ENCODE assay signal across 9 cellular contexts in genomic region chr3:12948891-12949711, GRCh38.
DNase-seq lines count a peak whose midpoint lies in the region; ATAC-seq and TF ChIP-seq lines count a peak whose summit lies in the region.
"Had no signal": no experiment of that assay in that cellular context is flagged by ENCODE, and none has a peak within 500 bp of the region (broad histone marks: within the 10 kb centered on the region; RNA-seq: fewer than 3 reads in every experiment).

No MANE protein-coding gene starts in this region.

- TF ChIP-seq CTCF in tibial artery (IDR thresholded peaks at IDR 0.05) = no peak

- no peaks in the 10 kb centered on the region for H3K27me3 ChIP-seq in tibial artery

- no peaks in the 10 kb centered on the region for H3K9me3 Mint-ChIP-seq in activated CD4-positive, alpha-beta memory T cell treated with anti-CD3 and anti-CD28 coated beads for 36 hours

- no peaks in the 10 kb centered on the region for H3K9me3 ChIP-seq in tibial artery

- H3K4me1 ChIP-seq in tibial artery = peaks cover 3 to 99% (median 92%) of the 10 kb centered on the region in 4 donors

- intact Hi-C loops in activated CD4-positive, alpha-beta memory T cell treated with anti-CD3 and anti-CD28 coated beads for 36 hours (cut with micrococcal nuclease) = loop anchor here (1.0 kb wide), 2 partner anchors 14 to 46 kb away; no protein-coding TSS in a partner anchor
- intact Hi-C loops in tibial artery (cut with DNase I; ENCODE audit: low total_unique reads) = no loop called here

- ATAC-seq in HG03095 (IDR thresholded peaks at IDR 0.05; ENCODE audit: unreplicated experiment) = peak; percentile 50

- H3K27me3 Mint-ChIP-seq in activated CD4-positive, alpha-beta memory T cell treated with anti-CD3 and anti-CD28 coated beads for 36 hours = no peaks in the 10 kb centered on the region

- H3K36me3 Mint-ChIP-seq in activated CD4-positive, alpha-beta memory T cell treated with anti-CD3 and anti-CD28 coated beads for 36 hours = no peaks in the 10 kb centered on the region

- DNase-seq in activated CD4-positive, alpha-beta T cell treated with anti-CD3 and anti-CD28 coated beads for 48 hours = peak; percentile 65
- DNase-seq in activated CD4-positive, alpha-beta T cell treated with anti-CD3 and anti-CD28 coated beads for 1 hour = no peak
- peak; percentile 70 for DNase-seq in activated CD4-positive, alpha-beta memory T cell treated with anti-CD3 and anti-CD28 coated beads for 36 hours
- DNase-seq in glomerular visceral epithelial cell (ENCODE audit: extremely low spot score) = peak; percentile 21
- DNase-seq in tibial artery = peak in 1 of 2 donors; percentile 45
- DNase-seq in SIG-M5 treated with dmso at 0.1 percent for 504 hours (lab: John Stamatoyannopoulos, UW; ENCODE audit: unreplicated experiment) = no peak
- DNase-seq in NCI-H1930 (lab: John Stamatoyannopoulos, UW) = no peak

- peak overlapping the region; percentile 27 for H3K4me3 Mint-ChIP-seq in activated CD4-positive, alpha-beta memory T cell treated with anti-CD3 and anti-CD28 coated beads for 36 hours

- no peak overlapping the region for H3K4me3 ChIP-seq in tibial artery

- no peaks in the 10 kb centered on the region for H3K36me3 ChIP-seq in tibial artery

- peaks cover 54% of the 10 kb centered on the region for H3K4me1 Mint-ChIP-seq in activated CD4-positive, alpha-beta memory T cell treated with anti-CD3 and anti-CD28 coated beads for 36 hours (ENCODE audit: low read depth)

- peak overlapping the region; percentile 83 for H3K27ac Mint-ChIP-seq in activated CD4-positive, alpha-beta memory T cell treated with anti-CD3 and anti-CD28 coated beads for 36 hours

- POLR2A ChIA-PET in activated CD4-positive, alpha-beta memory T cell treated with anti-CD3 and anti-CD28 coated beads for 36 hours (lab: Charles Lee) = interaction anchor here (0.5 to 1.2 kb wide), 4 partner anchors 14 to 116 kb away, joined by 3 to 6 read pairs (median 3); no protein-coding TSS in a partner anchor

- H3K27ac ChIP-seq in tibial artery = peak overlapping the region; percentile 24 to 50
- H3K27ac ChIP-seq: C4-2B had no signal

- CTCF ChIA-PET in activated CD4-positive, alpha-beta memory T cell treated with anti-CD3 and anti-CD28 coated beads for 36 hours (lab: Charles Lee) = interaction anchor here (0.5 to 3.5 kb wide), 11 partner anchors 17 to 162 kb away, joined by 3 to 17 read pairs (median 3); no protein-coding TSS in a partner anchor

Comparison
In these comparisons a context has a peak if more than half of its experiments do, and no peak if none do; other contexts are left out.
1. DNase-seq: peak in activated CD4-positive, alpha-beta T cell treated with anti-CD3 and anti-CD28 coated beads for 48 hours (single experiment), activated CD4-positive, alpha-beta memory T cell treated with anti-CD3 and anti-CD28 coated beads for 36 hours (single experiment) and glomerular visceral epithelial cell (single experiment); none in activated CD4-positive, alpha-beta T cell treated with anti-CD3 and anti-CD28 coated beads for 1 hour (single experiment), SIG-M5 treated with dmso at 0.1 percent for 504 hours (single experiment) and NCI-H1930 (0 of 2).